ENCODE assay signal across 11 cellular contexts in the genomic region with DNA sequence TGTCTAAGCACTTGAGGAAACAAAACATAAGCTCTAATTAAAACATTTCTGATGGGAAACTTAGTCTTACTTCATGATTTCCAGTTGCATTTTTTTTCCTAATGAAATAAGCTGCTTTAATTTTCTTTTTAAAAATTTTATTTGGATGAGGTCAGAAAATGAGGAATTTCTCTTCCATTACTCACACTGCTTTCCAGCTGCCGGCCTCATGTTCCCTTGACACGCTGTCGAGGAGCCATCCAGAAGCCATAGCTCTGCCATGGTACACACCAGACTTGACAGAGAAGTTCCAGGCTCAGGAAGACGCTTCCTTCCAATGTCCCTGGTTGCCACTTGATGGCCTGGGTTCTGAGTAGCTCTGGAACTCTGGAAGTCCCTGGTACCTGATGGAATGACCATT. TPM values are rescaled to one million over a fixed set of nuclear protein-coding genes. Genes with fewer than 3 reads are reported as not detected.
DNase-seq lines count a peak whose midpoint lies in the region; ATAC-seq and TF ChIP-seq lines count a peak whose summit lies in the region.
"Had no signal": no experiment of that assay in that cellular context is flagged by ENCODE, and none has a peak within 500 bp of the region (broad histone marks: within the 10 kb centered on the region; RNA-seq: fewer than 3 reads in every experiment).

No MANE protein-coding gene starts in this region.

- H3K36me3 ChIP-seq in skeletal muscle tissue (ENCODE audit: control insufficient read depth in 3 of 3, insufficient read depth in 3 of 3, low read length in 3 of 3) = no peaks in the 10 kb centered on the region

- POLR2A ChIA-PET in activated B cell treated with CpG ODN at 0.5 μM for 24 hours (lab: Charles Lee) = interaction anchor here (0.8 to 4.8 kb wide), 15 partner anchors 11 to 943 kb away, joined by 3 to 110 read pairs (median 5); a partner anchor contains a TSS

- H3K4me3 ChIP-seq in fibroblast of villous mesenchyme (ENCODE audit: low read depth, low read length) (no peak overlapping the region), skeletal muscle tissue (ENCODE audit: low read length in 3 of 3) (no peak overlapping the region)
- H3K4me3 ChIP-seq: mucosa of descending colon had no signal

- CTCF ChIA-PET in activated B cell treated with CpG ODN at 0.5 μM for 24 hours (lab: Charles Lee) = interaction anchor here (0.9 to 8.6 kb wide), 17 partner anchors 12 to 357 kb away, joined by 3 to 130 read pairs (median 6); a partner anchor contains a TSS

- H3K27me3 Mint-ChIP-seq in activated B cell treated with CpG ODN at 0.5 μM for 24 hours = no peaks in the 10 kb centered on the region
- H3K27me3 Mint-ChIP-seq in type B pancreatic cell = no peaks in the 10 kb centered on the region

- TF ChIP-seq CTCF in activated B cell treated with CpG ODN at 0.5 μM for 24 hours (IDR thresholded peaks at IDR 0.05) (no peak), fibroblast of villous mesenchyme (IDR thresholded peaks at IDR 0.05; ENCODE audit: insufficient read depth, low read depth, low read length) (no peak), type B pancreatic cell (conservative IDR thresholded peaks at IDR 0.05) (no peak)

- ATAC-seq in activated B cell treated with CpG ODN at 0.5 μM for 24 hours (ENCODE audit: low read depth) = no peak

- H3K27ac Mint-ChIP-seq in activated B cell treated with CpG ODN at 0.5 μM for 24 hours = peak overlapping the region; percentile 97
- no peak overlapping the region for H3K27ac Mint-ChIP-seq in type B pancreatic cell

- intact Hi-C loops in activated B cell treated with CpG ODN at 0.5 μM for 24 hours (cut with micrococcal nuclease) = loop anchor here (5.0 kb wide), 2 partner anchors 43 to 93 kb away; no protein-coding TSS in a partner anchor

- no peak overlapping the region for H3K9ac ChIP-seq in skeletal muscle tissue (ENCODE audit: low read depth in 1 of 3, low read length in 3 of 3)

- H3K4me1 Mint-ChIP-seq in activated B cell treated with CpG ODN at 0.5 μM for 24 hours (peaks cover 41% of the 10 kb centered on the region), type B pancreatic cell (ENCODE audit: unreplicated experiment) (no peaks in the 10 kb centered on the region)

- H3K9me3 ChIP-seq in skeletal muscle tissue (ENCODE audit: control insufficient read depth in 3 of 3, low read length in 3 of 3) = no peaks in the 10 kb centered on the region
- H3K9me3 ChIP-seq: mucosa of descending colon had no signal

- H3K4me1 ChIP-seq in skeletal muscle tissue (ENCODE audit: control insufficient read depth in 3 of 3, insufficient read depth in 3 of 3, low read length in 3 of 3) = peaks cover 27 to 33% (median 32%) of the 10 kb centered on the region in 3 donors

- DNase-seq in GM04504 (ENCODE audit: low read depth) (peak; percentile 46), activated B cell treated with CpG ODN at 0.5 μM for 24 hours (no peak), fibroblast of villous mesenchyme (ENCODE audit: low read depth) (peak; percentile 45), SKM-1 treated with dmso at 0.1 percent for 144 hours (lab: John Stamatoyannopoulos, UW; ENCODE audit: unreplicated experiment) (no peak), RPMI8226 (no peak), type B pancreatic cell (ENCODE audit: extremely low spot score, unreplicated experiment) (no peak)
- no peak for DNase-seq in stimulated activated CD4-positive, alpha-beta T cell treated with anti-CD3 and anti-CD28 coated beads, Interleukin-12 subunit alpha, Interleukin-12 subunit beta, amount 100 ng/mL, for 4 hours
- DNase-seq: activated gamma-delta T cell treated with Interleukin-2 at 50 U/mL for 16 hours, mucosa of descending colon, NCI-H2227 treated with DMSO at 0.1 percent for 48 hours had no signal

- H3K27ac ChIP-seq in skeletal muscle tissue (ENCODE audit: low read depth, low read length) = peak overlapping the region; percentile 38

- no peaks in the 10 kb centered on the region for H3K27me3 ChIP-seq in skeletal muscle tissue (ENCODE audit: control insufficient read depth in 3 of 3, insufficient read depth in 3 of 3, low read length in 3 of 3)

- no peaks in the 10 kb centered on the region for H3K9me3 Mint-ChIP-seq in activated B cell treated with CpG ODN at 0.5 μM for 24 hours
- no peaks in the 10 kb centered on the region for H3K9me3 Mint-ChIP-seq in type B pancreatic cell

- H3K36me3 Mint-ChIP-seq in activated B cell treated with CpG ODN at 0.5 μM for 24 hours (ENCODE audit: low read depth) = no peaks in the 10 kb centered on the region
- no peaks in the 10 kb centered on the region for H3K36me3 Mint-ChIP-seq in type B pancreatic cell

- H3K4me3 Mint-ChIP-seq in activated B cell treated with CpG ODN at 0.5 μM for 24 hours (peak overlapping the region; percentile 84), type B pancreatic cell (no peak overlapping the region)

RNA-seq across cellular contexts. Expression of a gene that starts 12.1 kb away (rescaled TPM):
- 47.9 and 53.8 TPM in 2 replicates for total RNA-seq in activated B cell treated with CpG ODN at 0.5 μM for 24 hours
- total RNA-seq in fibroblast of villous mesenchyme = 18.6 and 19.0 TPM in 2 replicates
- 9.4 TPM for total RNA-seq in skeletal muscle tissue
- 20.8 and 28.0 TPM in 2 replicates for total RNA-seq in type B pancreatic cell (ENCODE audit: low replicate concordance)

Comparison
In these comparisons a context has a peak if more than half of its experiments do, and no peak if none do; other contexts are left out.
1. DNase-seq: peak in GM04504 (single experiment) and fibroblast of villous mesenchyme (single experiment); none in activated B cell treated with CpG ODN at 0.5 μM for 24 hours (single experiment), SKM-1 treated with dmso at 0.1 percent for 144 hours (single experiment), stimulated activated CD4-positive, alpha-beta T cell treated with anti-CD3 and anti-CD28 coated beads, Interleukin-12 subunit alpha, Interleukin-12 subunit beta, amount 100 ng/mL, for 4 hours (single experiment), RPMI8226 (single experiment) and type B pancreatic cell (single experiment).